In the genomic region with DNA sequence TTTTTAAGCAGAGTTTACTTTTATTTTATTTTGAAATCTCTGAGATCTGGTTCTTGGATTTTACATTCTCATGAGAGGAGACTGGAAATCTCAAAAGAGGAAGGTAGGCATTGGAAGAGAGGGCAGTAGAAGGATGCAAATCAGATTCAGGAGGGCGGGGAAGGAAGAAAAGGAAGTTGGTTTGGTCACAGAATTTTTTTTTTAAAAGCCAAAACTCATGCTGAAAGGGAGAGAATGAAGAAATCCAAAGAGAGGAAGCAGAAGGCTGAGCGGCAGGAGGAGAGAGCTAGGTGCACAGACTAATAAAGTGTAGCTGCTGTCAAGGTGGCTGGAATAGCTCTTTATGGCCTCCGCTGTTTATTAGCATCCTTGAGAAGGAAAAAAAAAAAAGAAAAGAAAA, we compare ENCODE assay signal across 1 cellular context.
TF ChIP-seq lines count a peak whose summit lies in the region.

No MANE protein-coding gene starts in this region.

TF ChIP-seq in GM23338, 12 proteins besides CTCF, POLR2A, EP300 and RAD21 (continued from another document):
- TF ChIP-seq, protein P1, sequence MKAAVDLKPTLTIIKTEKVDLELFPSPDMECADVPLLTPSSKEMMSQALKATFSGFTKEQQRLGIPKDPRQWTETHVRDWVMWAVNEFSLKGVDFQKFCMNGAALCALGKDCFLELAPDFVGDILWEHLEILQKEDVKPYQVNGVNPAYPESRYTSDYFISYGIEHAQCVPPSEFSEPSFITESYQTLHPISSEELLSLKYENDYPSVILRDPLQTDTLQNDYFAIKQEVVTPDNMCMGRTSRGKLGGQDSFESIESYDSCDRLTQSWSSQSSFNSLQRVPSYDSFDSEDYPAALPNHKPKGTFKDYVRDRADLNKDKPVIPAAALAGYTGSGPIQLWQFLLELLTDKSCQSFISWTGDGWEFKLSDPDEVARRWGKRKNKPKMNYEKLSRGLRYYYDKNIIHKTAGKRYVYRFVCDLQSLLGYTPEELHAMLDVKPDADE (IDR thresholded peaks at IDR 0.05) = no peak
- no peak for TF ChIP-seq POLR2AphosphoS5 (IDR thresholded peaks at IDR 0.05; ENCODE audit: low read depth)
- TF ChIP-seq, protein P2, sequence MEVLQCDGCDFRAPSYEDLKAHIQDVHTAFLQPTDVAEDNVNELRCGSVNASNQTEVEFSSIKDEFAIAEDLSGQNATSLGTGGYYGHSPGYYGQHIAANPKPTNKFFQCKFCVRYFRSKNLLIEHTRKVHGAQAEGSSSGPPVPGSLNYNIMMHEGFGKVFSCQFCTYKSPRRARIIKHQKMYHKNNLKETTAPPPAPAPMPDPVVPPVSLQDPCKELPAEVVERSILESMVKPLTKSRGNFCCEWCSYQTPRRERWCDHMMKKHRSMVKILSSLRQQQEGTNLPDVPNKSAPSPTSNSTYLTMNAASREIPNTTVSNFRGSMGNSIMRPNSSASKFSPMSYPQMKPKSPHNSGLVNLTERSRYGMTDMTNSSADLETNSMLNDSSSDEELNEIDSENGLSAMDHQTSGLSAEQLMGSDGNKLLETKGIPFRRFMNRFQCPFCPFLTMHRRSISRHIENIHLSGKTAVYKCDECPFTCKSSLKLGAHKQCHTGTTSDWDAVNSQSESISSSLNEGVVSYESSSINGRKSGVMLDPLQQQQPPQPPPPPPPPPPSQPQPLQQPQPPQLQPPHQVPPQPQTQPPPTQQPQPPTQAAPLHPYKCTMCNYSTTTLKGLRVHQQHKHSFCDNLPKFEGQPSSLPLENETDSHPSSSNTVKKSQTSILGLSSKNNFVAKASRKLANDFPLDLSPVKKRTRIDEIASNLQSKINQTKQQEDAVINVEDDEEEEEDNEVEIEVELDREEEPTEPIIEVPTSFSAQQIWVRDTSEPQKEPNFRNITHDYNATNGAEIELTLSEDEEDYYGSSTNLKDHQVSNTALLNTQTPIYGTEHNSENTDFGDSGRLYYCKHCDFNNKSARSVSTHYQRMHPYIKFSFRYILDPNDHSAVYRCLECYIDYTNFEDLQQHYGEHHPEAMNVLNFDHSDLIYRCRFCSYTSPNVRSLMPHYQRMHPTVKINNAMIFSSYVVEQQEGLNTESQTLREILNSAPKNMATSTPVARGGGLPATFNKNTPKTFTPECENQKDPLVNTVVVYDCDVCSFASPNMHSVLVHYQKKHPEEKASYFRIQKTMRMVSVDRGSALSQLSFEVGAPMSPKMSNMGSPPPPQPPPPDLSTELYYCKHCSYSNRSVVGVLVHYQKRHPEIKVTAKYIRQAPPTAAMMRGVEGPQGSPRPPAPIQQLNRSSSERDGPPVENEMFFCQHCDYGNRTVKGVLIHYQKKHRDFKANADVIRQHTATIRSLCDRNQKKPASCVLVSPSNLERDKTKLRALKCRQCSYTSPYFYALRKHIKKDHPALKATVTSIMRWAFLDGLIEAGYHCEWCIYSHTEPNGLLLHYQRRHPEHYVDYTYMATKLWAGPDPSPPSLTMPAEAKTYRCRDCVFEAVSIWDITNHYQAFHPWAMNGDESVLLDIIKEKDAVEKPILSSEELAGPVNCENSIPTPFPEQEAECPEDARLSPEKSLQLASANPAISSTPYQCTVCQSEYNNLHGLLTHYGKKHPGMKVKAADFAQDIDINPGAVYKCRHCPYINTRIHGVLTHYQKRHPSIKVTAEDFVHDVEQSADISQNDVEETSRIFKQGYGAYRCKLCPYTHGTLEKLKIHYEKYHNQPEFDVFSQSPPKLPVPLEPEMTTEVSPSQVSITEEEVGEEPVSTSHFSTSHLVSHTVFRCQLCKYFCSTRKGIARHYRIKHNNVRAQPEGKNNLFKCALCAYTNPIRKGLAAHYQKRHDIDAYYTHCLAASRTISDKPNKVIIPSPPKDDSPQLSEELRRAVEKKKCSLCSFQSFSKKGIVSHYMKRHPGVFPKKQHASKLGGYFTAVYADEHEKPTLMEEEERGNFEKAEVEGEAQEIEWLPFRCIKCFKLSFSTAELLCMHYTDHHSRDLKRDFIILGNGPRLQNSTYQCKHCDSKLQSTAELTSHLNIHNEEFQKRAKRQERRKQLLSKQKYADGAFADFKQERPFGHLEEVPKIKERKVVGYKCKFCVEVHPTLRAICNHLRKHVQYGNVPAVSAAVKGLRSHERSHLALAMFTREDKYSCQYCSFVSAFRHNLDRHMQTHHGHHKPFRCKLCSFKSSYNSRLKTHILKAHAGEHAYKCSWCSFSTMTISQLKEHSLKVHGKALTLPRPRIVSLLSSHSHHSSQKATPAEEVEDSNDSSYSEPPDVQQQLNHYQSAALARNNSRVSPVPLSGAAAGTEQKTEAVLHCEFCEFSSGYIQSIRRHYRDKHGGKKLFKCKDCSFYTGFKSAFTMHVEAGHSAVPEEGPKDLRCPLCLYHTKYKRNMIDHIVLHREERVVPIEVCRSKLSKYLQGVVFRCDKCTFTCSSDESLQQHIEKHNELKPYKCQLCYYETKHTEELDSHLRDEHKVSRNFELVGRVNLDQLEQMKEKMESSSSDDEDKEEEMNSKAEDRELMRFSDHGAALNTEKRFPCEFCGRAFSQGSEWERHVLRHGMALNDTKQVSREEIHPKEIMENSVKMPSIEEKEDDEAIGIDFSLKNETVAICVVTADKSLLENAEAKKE (CRISPR knock-in tag; IDR thresholded peaks at IDR 0.05) = no peak
- no peak for TF ChIP-seq STAT1 (IDR thresholded peaks at IDR 0.05; ENCODE audit: unreplicated experiment)
- no peak for TF ChIP-seq CREB1 (CRISPR knock-in tag; IDR thresholded peaks at IDR 0.05; ENCODE audit: low read depth)
- TF ChIP-seq, protein P3, sequence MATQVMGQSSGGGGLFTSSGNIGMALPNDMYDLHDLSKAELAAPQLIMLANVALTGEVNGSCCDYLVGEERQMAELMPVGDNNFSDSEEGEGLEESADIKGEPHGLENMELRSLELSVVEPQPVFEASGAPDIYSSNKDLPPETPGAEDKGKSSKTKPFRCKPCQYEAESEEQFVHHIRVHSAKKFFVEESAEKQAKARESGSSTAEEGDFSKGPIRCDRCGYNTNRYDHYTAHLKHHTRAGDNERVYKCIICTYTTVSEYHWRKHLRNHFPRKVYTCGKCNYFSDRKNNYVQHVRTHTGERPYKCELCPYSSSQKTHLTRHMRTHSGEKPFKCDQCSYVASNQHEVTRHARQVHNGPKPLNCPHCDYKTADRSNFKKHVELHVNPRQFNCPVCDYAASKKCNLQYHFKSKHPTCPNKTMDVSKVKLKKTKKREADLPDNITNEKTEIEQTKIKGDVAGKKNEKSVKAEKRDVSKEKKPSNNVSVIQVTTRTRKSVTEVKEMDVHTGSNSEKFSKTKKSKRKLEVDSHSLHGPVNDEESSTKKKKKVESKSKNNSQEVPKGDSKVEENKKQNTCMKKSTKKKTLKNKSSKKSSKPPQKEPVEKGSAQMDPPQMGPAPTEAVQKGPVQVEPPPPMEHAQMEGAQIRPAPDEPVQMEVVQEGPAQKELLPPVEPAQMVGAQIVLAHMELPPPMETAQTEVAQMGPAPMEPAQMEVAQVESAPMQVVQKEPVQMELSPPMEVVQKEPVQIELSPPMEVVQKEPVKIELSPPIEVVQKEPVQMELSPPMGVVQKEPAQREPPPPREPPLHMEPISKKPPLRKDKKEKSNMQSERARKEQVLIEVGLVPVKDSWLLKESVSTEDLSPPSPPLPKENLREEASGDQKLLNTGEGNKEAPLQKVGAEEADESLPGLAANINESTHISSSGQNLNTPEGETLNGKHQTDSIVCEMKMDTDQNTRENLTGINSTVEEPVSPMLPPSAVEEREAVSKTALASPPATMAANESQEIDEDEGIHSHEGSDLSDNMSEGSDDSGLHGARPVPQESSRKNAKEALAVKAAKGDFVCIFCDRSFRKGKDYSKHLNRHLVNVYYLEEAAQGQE (IDR thresholded peaks at IDR 0.05; ENCODE audit: unreplicated experiment) = no peak
- TF ChIP-seq EZH2phosphoT487 (IDR thresholded peaks at IDR 0.05; ENCODE audit: unreplicated experiment) = no peak
- no peak for TF ChIP-seq ZNF114 (CRISPR knock-in tag; IDR thresholded peaks at IDR 0.05)
TF ChIP-seq in GM23338: peak in this region for 0.
